8 cellular contexts compared by ENCODE assay signal in the genomic region with DNA sequence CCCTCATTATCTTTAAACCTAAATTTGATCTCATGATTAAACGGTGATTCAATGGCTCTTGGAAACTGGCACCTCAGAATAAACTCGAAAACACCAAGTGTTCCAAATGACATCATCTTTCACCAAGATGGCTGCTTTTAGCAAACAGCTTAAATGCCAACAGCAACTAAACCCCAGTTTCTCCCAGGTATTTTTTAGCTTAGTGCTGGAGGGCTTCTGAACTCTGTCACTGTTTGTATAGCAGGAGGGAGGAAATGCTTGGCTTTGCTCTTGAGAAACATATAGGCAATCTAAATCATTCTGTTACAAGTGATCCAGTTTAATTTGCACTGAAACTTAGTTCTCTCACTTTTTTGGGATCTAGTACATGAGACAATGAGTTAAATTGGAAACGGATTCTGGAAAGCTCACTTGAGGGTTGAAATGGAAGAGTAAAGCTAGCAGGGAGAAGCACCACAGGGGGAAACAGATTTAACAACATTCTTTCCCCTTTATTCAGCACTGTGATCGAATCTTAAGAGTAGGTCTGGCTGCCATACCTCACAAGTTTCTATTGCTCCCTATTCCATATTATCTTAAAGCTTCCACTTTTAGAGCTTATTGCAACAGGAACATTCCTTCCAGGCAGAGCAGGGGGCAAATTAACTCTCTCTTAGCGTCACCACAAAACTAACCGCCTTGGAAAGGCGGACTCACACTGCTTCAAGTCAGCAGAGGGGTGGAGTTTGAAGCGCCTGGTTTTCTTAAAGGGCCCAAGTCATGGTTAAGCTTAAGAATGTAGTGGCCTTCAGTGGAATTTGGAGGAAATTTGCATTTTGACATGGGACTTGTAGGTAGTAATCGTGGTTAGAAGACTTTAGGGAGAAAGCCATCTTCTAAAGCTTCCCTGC. TPM values are rescaled to one million over a fixed set of nuclear protein-coding genes. Genes with fewer than 3 reads are reported as not detected.
DNase-seq lines count a peak whose midpoint lies in the region; ATAC-seq and TF ChIP-seq lines count a peak whose summit lies in the region.

No MANE protein-coding gene starts in this region.

- H4K20me1 ChIP-seq in DND-41 (ENCODE audit: insufficient read depth, low read length): peaks cover 24% of the 10 kb centered on the region

- H3K4me3 ChIP-seq in DND-41 (ENCODE audit: low read depth in 1 of 2, low read length in 2 of 2) (peak overlapping the region; percentile 95; a peak in 3 of 4 replicates), NB4 (ENCODE audit: low read depth, low read length) (peak overlapping the region; percentile 90), esophagus squamous epithelium (peak overlapping the region; percentile 32 to 96 (median 87)), suprapubic skin (peak overlapping the region; percentile 99)

- peak overlapping the region; percentile 96 for H3K27ac ChIP-seq in DND-41 (ENCODE audit: low read length)
- peak overlapping the region; percentile 94 to 98 (median 96) for H3K27ac ChIP-seq in esophagus squamous epithelium
- peak overlapping the region; percentile 94 for H3K27ac ChIP-seq in suprapubic skin

- H3K36me3 ChIP-seq in DND-41 (ENCODE audit: insufficient read depth, low read length) (peaks cover 1% of the 10 kb centered on the region; the same call in 1 of the 2 replicates), esophagus squamous epithelium (no peaks in the 10 kb centered on the region), suprapubic skin (no peaks in the 10 kb centered on the region)

- TF ChIP-seq CTCF in DND-41 (IDR thresholded peaks at IDR 0.05; ENCODE audit: borderline replicate concordance, extremely low read depth, low read length, poor library complexity, severe bottlenecking) (no peak), NB4 (IDR thresholded peaks at IDR 0.05; ENCODE audit: low read depth, low read length) (no peak), esophagus squamous epithelium (IDR thresholded peaks at IDR 0.05) (peak in 1 of 6 experiments; percentile 2), suprapubic skin (IDR thresholded peaks at IDR 0.05) (no peak)

- H3K27me3 ChIP-seq in DND-41 (ENCODE audit: insufficient read depth, low read length, poor library complexity) (no peaks in the 10 kb centered on the region), esophagus squamous epithelium (no peaks in the 10 kb centered on the region), suprapubic skin (no peaks in the 10 kb centered on the region)

- H3K4me2 ChIP-seq in DND-41 (ENCODE audit: insufficient read depth, low read length): peak overlapping the region; percentile 96

- intact Hi-C loops in esophagus squamous epithelium (cut with DNase I): no loop called here

- no peak for TF ChIP-seq EP300 in suprapubic skin (IDR thresholded peaks at IDR 0.05)

- H3K79me2 ChIP-seq in DND-41 (ENCODE audit: insufficient read depth, low read length): peaks cover 38% of the 10 kb centered on the region

- H3K4me1 ChIP-seq in DND-41 (ENCODE audit: insufficient read depth, low read length) (peaks cover 42% of the 10 kb centered on the region), esophagus squamous epithelium (peaks cover 27 to 67% (median 37%) of the 10 kb centered on the region in 3 donors), suprapubic skin (peaks cover 43% of the 10 kb centered on the region)

- H3K9ac ChIP-seq in DND-41 (ENCODE audit: low read depth, low read length): peak overlapping the region; percentile 80

- WGBS in esophagus squamous epithelium, 2 donors: 1% methylated on average over 9 of the region's 9 CpGs
- under 1% methylated on average over 9 of the region's 9 CpGs for WGBS in suprapubic skin

- peak; percentile 82 for DNase-seq in DND-41
- peak; percentile 85 for DNase-seq in NB4 (ENCODE audit: low read depth)
- peak; percentile 61 for DNase-seq in activated CD8-positive, alpha-beta memory T cell treated with anti-CD3 and anti-CD28 coated beads, Interleukin-2, amount 50 U/mL, for 48 hours
- no peak for DNase-seq in esophagus squamous epithelium (lab: John Stamatoyannopoulos, UW)
- DNase-seq in myocyte (ENCODE audit: low read depth): peak; percentile 86
- no peak for DNase-seq in suprapubic skin (ENCODE audit: low spot score in 2 of 2)

- peak; percentile 63 for ATAC-seq in DND-41 (ENCODE audit: insufficient read depth, low read depth)
- ATAC-seq in GM21737 (IDR thresholded peaks at IDR 0.05; ENCODE audit: unreplicated experiment): peak; percentile 22
- no peak for ATAC-seq in HG03280 (IDR thresholded peaks at IDR 0.05; ENCODE audit: unreplicated experiment)

- peak overlapping the region; percentile 82 for H2AFZ ChIP-seq in DND-41 (ENCODE audit: low read depth, low read length)

- TF ChIP-seq POLR2A in NB4 (IDR thresholded peaks at IDR 0.05; ENCODE audit: extremely low read depth, insufficient read length) (peak; percentile 70), esophagus squamous epithelium (IDR thresholded peaks at IDR 0.05) (peak in 2 of 4 donors; percentile 50 to 62), suprapubic skin (IDR thresholded peaks at IDR 0.05) (no peak)

- no peaks in the 10 kb centered on the region for H3K9me3 ChIP-seq in DND-41 (ENCODE audit: insufficient read depth, low read length, severe bottlenecking)
- no peaks in the 10 kb centered on the region for H3K9me3 ChIP-seq in esophagus squamous epithelium
- no peaks in the 10 kb centered on the region for H3K9me3 ChIP-seq in suprapubic skin

RNA-seq across cellular contexts. Expression of a gene that starts 1.8 kb away (rescaled TPM):
- total RNA-seq in esophagus squamous epithelium (10 to 100 TPM; 52.5 to 65.8 (median 57.7) TPM), myocyte (19.4 and 19.6 TPM in 2 replicates), suprapubic skin (100 to 1,000 TPM in 2 of 4 donors, 10 to 100 TPM in 2; 78.5 to 101 (median 92.1) TPM)
- 12.5 TPM for polyA plus RNA-seq in myocyte (2012)

Comparison
In these comparisons a context has a peak if more than half of its experiments do, and no peak if none do; other contexts are left out.
1. DNase-seq: peak in DND-41 (single experiment), NB4 (single experiment), activated CD8-positive, alpha-beta memory T cell treated with anti-CD3 and anti-CD28 coated beads, Interleukin-2, amount 50 U/mL, for 48 hours (single experiment) and myocyte (single experiment); none in esophagus squamous epithelium (single experiment) and suprapubic skin (0 of 2).
2. Peak in every context shown above with its lines, with median percentiles within 50 percentile points of each other: H3K27ac ChIP-seq and H3K4me3 ChIP-seq.